Comparison of ENCODE assay signal across 1 cellular context in genomic region chr3:94082412-94082937, GRCh38.
A peak's percentile ranks its signal among the peaks of the same experiment; 100 is the strongest.
TF ChIP-seq lines count a peak whose summit lies in the region.

No MANE protein-coding gene starts in this region.

TF ChIP-seq in HEK293, 187 proteins besides CTCF, POLR2A, EP300 and RAD21 (continued from another document):
- TF ChIP-seq TSHZ1 (tag by site-specific recombination; IDR thresholded peaks at IDR 0.05; ENCODE audit: borderline replicate concordance) (peak; percentile 64), YY2 (tag by site-specific recombination; IDR thresholded peaks at IDR 0.05) (no peak), ZNF26 (tag by site-specific recombination; IDR thresholded peaks at IDR 0.05) (no peak), FEZF1 (tag by site-specific recombination; IDR thresholded peaks at IDR 0.05) (peak; percentile 70), KLF10 (tag by site-specific recombination; IDR thresholded peaks at IDR 0.05) (peak; percentile 79), ZNF560 (tag by site-specific recombination; IDR thresholded peaks at IDR 0.05; ENCODE audit: borderline replicate concordance) (no peak), ZNF645 (tag by site-specific recombination; IDR thresholded peaks at IDR 0.05) (no peak), SALL2 (tag by site-specific recombination; IDR thresholded peaks at IDR 0.05; ENCODE audit: borderline replicate concordance) (no peak), ZBTB21 (tag by site-specific recombination; IDR thresholded peaks at IDR 0.05) (no peak), ZNF24 (tag by site-specific recombination; IDR thresholded peaks at IDR 0.05) (no peak), IKZF3 (tag by site-specific recombination; IDR thresholded peaks at IDR 0.05) (no peak), ZNF362 (tag by site-specific recombination; IDR thresholded peaks at IDR 0.05) (peak; percentile 69), ZNF394 (tag by site-specific recombination; IDR thresholded peaks at IDR 0.05; ENCODE audit: borderline replicate concordance) (0 out of 2 replicates have a peak, but pooled peaks have one; percentile 27), ZNF214 (tag by site-specific recombination; IDR thresholded peaks at IDR 0.05; ENCODE audit: borderline replicate concordance) (no peak), ZNF510 (tag by site-specific recombination; IDR thresholded peaks at IDR 0.05; ENCODE audit: insufficient replicate concordance) (no peak)
